Comparison of ENCODE assay signal across 1 cellular context in the genomic region with DNA sequence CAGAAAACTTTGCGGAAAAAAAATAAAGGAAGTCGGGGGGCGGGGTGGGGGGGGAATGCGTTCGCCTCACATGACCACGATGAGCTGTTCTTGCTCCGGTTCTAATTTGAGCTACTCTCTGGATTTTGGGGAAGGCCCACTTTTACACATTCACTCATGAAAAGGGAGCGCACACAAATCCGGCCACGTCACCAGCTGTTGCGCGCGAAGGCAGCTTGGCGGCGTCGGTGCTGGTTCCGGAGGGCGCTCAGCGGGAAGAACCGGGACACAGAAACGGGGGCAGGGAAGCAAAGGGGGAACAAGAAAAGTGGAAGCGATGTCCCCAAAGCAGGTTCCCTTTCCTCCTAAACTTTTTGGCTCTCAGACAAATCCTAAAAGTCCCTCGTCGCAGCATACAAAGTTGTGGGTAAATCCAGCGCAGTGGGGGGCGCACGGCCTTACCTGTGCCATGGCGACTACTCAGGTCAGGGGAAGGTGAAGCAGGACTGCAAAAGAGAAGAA.
A peak's percentile ranks its signal among the peaks of the same experiment; 100 is the strongest.
TF ChIP-seq lines count a peak whose summit lies in the region.

No MANE protein-coding gene starts in this region.

TF ChIP-seq in GM12878, 131 proteins besides CTCF, POLR2A, EP300 and RAD21 (continued from another document):
- TF ChIP-seq, protein P1, sequence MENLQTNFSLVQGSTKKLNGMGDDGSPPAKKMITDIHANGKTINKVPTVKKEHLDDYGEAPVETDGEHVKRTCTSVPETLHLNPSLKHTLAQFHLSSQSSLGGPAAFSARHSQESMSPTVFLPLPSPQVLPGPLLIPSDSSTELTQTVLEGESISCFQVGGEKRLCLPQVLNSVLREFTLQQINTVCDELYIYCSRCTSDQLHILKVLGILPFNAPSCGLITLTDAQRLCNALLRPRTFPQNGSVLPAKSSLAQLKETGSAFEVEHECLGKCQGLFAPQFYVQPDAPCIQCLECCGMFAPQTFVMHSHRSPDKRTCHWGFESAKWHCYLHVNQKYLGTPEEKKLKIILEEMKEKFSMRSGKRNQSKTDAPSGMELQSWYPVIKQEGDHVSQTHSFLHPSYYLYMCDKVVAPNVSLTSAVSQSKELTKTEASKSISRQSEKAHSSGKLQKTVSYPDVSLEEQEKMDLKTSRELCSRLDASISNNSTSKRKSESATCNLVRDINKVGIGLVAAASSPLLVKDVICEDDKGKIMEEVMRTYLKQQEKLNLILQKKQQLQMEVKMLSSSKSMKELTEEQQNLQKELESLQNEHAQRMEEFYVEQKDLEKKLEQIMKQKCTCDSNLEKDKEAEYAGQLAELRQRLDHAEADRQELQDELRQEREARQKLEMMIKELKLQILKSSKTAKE (IDR thresholded peaks at IDR 0.05; ENCODE audit: low read depth, poor library complexity, severe bottlenecking): peak; percentile 16
- TF ChIP-seq EED (IDR thresholded peaks at IDR 0.05; ENCODE audit: low read depth) (no peak; the same call in 1 of the 2 replicates), ETV6 (conservative IDR thresholded peaks at IDR 0.05 in 1 of 2, IDR thresholded peaks at IDR 0.05 in 1 of 2; ENCODE audit: borderline replicate concordance in 1 of 2, low read depth in 1 of 2) (no peak), CBFB (IDR thresholded peaks at IDR 0.05; ENCODE audit: low read depth) (no peak), STAT3 (IDR thresholded peaks at IDR 0.05; ENCODE audit: low read depth, low read length) (no peak), NBN (IDR thresholded peaks at IDR 0.05) (0 out of 2 replicates have a peak, but pooled peaks have one; percentile 31), JUNB (IDR thresholded peaks at IDR 0.05) (no peak), HDAC6 (IDR thresholded peaks at IDR 0.05; ENCODE audit: unreplicated experiment) (peak; percentile 34), LARP7 (IDR thresholded peaks at IDR 0.05) (0 out of 2 replicates have a peak, but pooled peaks have one; percentile 48), IRF4 (IDR thresholded peaks at IDR 0.05; ENCODE audit: low read depth, low read length) (no peak), PAX8 (IDR thresholded peaks at IDR 0.05) (no peak), CREB1 (IDR thresholded peaks at IDR 0.05; ENCODE audit: low read depth) (peak; percentile 73), FOXM1 (IDR thresholded peaks at IDR 0.05; ENCODE audit: low read depth, low read length) (no peak), MTA2 (IDR thresholded peaks at IDR 0.05; ENCODE audit: low read depth) (peak; percentile 38; the same call in 1 of the 2 replicates), MYC (IDR thresholded peaks at IDR 0.05; ENCODE audit: insufficient read depth, insufficient read length, insufficient replicate concordance, low read length, severe bottlenecking) (no peak), SREBF1 (IDR thresholded peaks at IDR 0.05; ENCODE audit: low read length) (no peak)
- TF ChIP-seq, protein P2, sequence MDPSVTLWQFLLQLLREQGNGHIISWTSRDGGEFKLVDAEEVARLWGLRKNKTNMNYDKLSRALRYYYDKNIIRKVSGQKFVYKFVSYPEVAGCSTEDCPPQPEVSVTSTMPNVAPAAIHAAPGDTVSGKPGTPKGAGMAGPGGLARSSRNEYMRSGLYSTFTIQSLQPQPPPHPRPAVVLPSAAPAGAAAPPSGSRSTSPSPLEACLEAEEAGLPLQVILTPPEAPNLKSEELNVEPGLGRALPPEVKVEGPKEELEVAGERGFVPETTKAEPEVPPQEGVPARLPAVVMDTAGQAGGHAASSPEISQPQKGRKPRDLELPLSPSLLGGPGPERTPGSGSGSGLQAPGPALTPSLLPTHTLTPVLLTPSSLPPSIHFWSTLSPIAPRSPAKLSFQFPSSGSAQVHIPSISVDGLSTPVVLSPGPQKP (IDR thresholded peaks at IDR 0.05; ENCODE audit: low read depth, low read length): no peak
- TF ChIP-seq, protein P3, sequence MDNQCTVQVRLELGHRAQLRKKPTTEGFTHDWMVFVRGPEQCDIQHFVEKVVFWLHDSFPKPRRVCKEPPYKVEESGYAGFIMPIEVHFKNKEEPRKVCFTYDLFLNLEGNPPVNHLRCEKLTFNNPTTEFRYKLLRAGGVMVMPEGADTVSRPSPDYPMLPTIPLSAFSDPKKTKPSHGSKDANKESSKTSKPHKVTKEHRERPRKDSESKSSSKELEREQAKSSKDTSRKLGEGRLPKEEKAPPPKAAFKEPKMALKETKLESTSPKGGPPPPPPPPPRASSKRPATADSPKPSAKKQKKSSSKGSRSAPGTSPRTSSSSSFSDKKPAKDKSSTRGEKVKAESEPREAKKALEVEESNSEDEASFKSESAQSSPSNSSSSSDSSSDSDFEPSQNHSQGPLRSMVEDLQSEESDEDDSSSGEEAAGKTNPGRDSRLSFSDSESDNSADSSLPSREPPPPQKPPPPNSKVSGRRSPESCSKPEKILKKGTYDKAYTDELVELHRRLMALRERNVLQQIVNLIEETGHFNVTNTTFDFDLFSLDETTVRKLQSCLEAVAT (IDR thresholded peaks at IDR 0.05): peak; percentile 10; the same call in 1 of the 2 replicates
- TF ChIP-seq, protein P4, sequence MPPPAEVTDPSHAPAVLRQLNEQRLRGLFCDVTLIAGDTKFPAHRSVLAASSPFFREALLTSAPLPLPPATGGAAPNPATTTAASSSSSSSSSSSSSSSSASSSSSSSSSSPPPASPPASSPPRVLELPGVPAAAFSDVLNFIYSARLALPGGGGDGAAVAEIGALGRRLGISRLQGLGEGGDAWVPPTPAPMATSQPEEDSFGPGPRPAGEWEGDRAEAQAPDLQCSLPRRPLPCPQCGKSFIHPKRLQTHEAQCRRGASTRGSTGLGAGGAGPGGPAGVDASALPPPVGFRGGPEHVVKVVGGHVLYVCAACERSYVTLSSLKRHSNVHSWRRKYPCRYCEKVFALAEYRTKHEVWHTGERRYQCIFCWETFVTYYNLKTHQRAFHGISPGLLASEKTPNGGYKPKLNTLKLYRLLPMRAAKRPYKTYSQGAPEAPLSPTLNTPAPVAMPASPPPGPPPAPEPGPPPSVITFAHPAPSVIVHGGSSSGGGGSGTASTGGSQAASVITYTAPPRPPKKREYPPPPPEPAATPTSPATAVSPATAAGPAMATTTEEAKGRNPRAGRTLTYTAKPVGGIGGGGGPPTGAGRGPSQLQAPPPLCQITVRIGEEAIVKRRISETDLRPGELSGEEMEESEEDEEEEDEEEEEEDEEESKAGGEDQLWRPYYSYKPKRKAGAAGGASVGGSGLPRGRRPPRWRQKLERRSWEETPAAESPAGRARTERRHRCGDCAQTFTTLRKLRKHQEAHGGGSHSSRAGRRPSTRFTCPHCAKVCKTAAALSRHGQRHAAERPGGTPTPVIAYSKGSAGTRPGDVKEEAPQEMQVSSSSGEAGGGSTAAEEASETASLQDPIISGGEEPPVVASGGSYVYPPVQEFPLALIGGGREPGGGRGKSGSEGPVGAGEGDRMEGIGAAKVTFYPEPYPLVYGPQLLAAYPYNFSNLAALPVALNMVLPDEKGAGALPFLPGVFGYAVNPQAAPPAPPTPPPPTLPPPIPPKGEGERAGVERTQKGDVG (CRISPR knock-in tag; IDR thresholded peaks at IDR 0.05): no peak
- TF ChIP-seq, protein P5, sequence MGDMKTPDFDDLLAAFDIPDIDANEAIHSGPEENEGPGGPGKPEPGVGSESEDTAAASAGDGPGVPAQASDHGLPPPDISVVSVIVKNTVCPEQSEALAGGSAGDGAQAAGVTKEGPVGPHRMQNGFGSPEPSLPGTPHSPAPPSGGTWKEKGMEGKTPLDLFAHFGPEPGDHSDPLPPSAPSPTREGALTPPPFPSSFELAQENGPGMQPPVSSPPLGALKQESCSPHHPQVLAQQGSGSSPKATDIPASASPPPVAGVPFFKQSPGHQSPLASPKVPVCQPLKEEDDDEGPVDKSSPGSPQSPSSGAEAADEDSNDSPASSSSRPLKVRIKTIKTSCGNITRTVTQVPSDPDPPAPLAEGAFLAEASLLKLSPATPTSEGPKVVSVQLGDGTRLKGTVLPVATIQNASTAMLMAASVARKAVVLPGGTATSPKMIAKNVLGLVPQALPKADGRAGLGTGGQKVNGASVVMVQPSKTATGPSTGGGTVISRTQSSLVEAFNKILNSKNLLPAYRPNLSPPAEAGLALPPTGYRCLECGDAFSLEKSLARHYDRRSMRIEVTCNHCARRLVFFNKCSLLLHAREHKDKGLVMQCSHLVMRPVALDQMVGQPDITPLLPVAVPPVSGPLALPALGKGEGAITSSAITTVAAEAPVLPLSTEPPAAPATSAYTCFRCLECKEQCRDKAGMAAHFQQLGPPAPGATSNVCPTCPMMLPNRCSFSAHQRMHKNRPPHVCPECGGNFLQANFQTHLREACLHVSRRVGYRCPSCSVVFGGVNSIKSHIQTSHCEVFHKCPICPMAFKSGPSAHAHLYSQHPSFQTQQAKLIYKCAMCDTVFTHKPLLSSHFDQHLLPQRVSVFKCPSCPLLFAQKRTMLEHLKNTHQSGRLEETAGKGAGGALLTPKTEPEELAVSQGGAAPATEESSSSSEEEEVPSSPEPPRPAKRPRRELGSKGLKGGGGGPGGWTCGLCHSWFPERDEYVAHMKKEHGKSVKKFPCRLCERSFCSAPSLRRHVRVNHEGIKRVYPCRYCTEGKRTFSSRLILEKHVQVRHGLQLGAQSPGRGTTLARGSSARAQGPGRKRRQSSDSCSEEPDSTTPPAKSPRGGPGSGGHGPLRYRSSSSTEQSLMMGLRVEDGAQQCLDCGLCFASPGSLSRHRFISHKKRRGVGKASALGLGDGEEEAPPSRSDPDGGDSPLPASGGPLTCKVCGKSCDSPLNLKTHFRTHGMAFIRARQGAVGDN (IDR thresholded peaks at IDR 0.05): no peak
- TF ChIP-seq, protein P6, sequence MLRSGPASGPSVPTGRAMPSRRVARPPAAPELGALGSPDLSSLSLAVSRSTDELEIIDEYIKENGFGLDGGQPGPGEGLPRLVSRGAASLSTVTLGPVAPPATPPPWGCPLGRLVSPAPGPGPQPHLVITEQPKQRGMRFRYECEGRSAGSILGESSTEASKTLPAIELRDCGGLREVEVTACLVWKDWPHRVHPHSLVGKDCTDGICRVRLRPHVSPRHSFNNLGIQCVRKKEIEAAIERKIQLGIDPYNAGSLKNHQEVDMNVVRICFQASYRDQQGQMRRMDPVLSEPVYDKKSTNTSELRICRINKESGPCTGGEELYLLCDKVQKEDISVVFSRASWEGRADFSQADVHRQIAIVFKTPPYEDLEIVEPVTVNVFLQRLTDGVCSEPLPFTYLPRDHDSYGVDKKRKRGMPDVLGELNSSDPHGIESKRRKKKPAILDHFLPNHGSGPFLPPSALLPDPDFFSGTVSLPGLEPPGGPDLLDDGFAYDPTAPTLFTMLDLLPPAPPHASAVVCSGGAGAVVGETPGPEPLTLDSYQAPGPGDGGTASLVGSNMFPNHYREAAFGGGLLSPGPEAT (IDR thresholded peaks at IDR 0.05; ENCODE audit: low read depth): no peak
